In genomic region chr1:233281711-233282581, GRCh38 we compare ENCODE assay signal across 8 cellular contexts. TPM values are rescaled to one million over a fixed set of nuclear protein-coding genes. Genes with fewer than 3 reads are reported as not detected.
A peak's percentile ranks its signal among the peaks of the same experiment; 100 is the strongest.
DNase-seq lines count a peak whose midpoint lies in the region; ATAC-seq lines count a peak whose summit lies in the region.

No MANE protein-coding gene starts in this region.

- peak overlapping the region; percentile 62 to 84 (median 69) for H3K27ac Mint-ChIP-seq in CD4-positive, CD25-positive, alpha-beta regulatory T cell
- peak overlapping the region; percentile 79 for H3K27ac Mint-ChIP-seq in activated T-cell treated with anti-CD3 and anti-CD28 coated beads, Interleukin-2, amount 50 U/mL, for 72 hours

- H3K27ac ChIP-seq in CD4-positive, CD25-positive, alpha-beta regulatory T cell (ENCODE audit: insufficient read depth, low read length, poor library complexity, severe bottlenecking) = no peak overlapping the region

- peak; percentile 66 to 80 for ATAC-seq in CD4-positive, CD25-positive, alpha-beta regulatory T cell (ENCODE audit: low read depth in 2 of 2)
- peak; percentile 85 for ATAC-seq in GM19372 (IDR thresholded peaks at IDR 0.05; ENCODE audit: low read depth, unreplicated experiment)
- ATAC-seq in HG03342 (IDR thresholded peaks at IDR 0.05; ENCODE audit: unreplicated experiment) = peak; percentile 85
- peak; percentile 83 to 86 for ATAC-seq in activated T-cell treated with anti-CD3 and anti-CD28 coated beads, Interleukin-2, amount 50 U/mL, for 72 hours (replicated peaks in 1 of 2)

- peaks cover 19% of the 10 kb centered on the region for H3K4me1 ChIP-seq in CD4-positive, CD25-positive, alpha-beta regulatory T cell (ENCODE audit: control insufficient read depth, insufficient read depth, low read length, poor library complexity, severe bottlenecking)

- peak overlapping the region; percentile 53 for H3K4me3 ChIP-seq in CD4-positive, CD25-positive, alpha-beta regulatory T cell (ENCODE audit: low read depth, low read length)

- peaks cover 16 to 37% (median 19%) of the 10 kb centered on the region in 4 donors for H3K4me1 Mint-ChIP-seq in CD4-positive, CD25-positive, alpha-beta regulatory T cell
- peaks cover 40% of the 10 kb centered on the region for H3K4me1 Mint-ChIP-seq in activated T-cell treated with anti-CD3 and anti-CD28 coated beads, Interleukin-2, amount 50 U/mL, for 72 hours (ENCODE audit: low read depth)

- peak in 2 of 3 donors; percentile 12 to 55 for DNase-seq in CD4-positive, CD25-positive, alpha-beta regulatory T cell
- DNase-seq in activated T-cell treated with anti-CD3 and anti-CD28 coated beads, Interleukin-2, amount 50 U/mL, for 72 hours = peak; percentile 12 to 31
- DNase-seq in smooth muscle cell of the brain vasculature (ENCODE audit: low read depth, low spot score) (peak; percentile 31), NCI-H446 (lab: John Stamatoyannopoulos, UW) (no peak), NCI-H187 treated with DMSO at 0.1 percent for 48 hours (lab: John Stamatoyannopoulos, UW) (no peak), DMS114 treated with DMSO at 0.1 percent for 48 hours (lab: John Stamatoyannopoulos, UW; ENCODE audit: unreplicated experiment) (no peak)

- peaks cover 0 to 1% (median 0%) of the 10 kb centered on the region in 7 donors for H3K9me3 Mint-ChIP-seq in CD4-positive, CD25-positive, alpha-beta regulatory T cell
- peaks cover 0 to 1% of the 10 kb centered on the region in 2 donors for H3K9me3 Mint-ChIP-seq in activated T-cell treated with anti-CD3 and anti-CD28 coated beads, Interleukin-2, amount 50 U/mL, for 72 hours

- peaks cover 6% of the 10 kb centered on the region for H3K36me3 Mint-ChIP-seq in CD4-positive, CD25-positive, alpha-beta regulatory T cell
- H3K36me3 Mint-ChIP-seq in activated T-cell treated with anti-CD3 and anti-CD28 coated beads, Interleukin-2, amount 50 U/mL, for 72 hours (ENCODE audit: insufficient read depth in 2 of 2) = peaks cover 0 to 3% of the 10 kb centered on the region in 2 donors

- no peaks in the 10 kb centered on the region for H3K27me3 ChIP-seq in CD4-positive, CD25-positive, alpha-beta regulatory T cell (ENCODE audit: control insufficient read depth, insufficient read depth, low read length)

- H3K36me3 ChIP-seq in CD4-positive, CD25-positive, alpha-beta regulatory T cell (ENCODE audit: control insufficient read depth, insufficient read depth, low read length) = no peaks in the 10 kb centered on the region

- H3K4me3 Mint-ChIP-seq in CD4-positive, CD25-positive, alpha-beta regulatory T cell = peak overlapping the region; percentile 53 to 71 (median 68)
- H3K4me3 Mint-ChIP-seq in activated T-cell treated with anti-CD3 and anti-CD28 coated beads, Interleukin-2, amount 50 U/mL, for 72 hours = peak overlapping the region; percentile 64 to 75

- no peaks in the 10 kb centered on the region for H3K27me3 Mint-ChIP-seq in CD4-positive, CD25-positive, alpha-beta regulatory T cell
- H3K27me3 Mint-ChIP-seq in activated T-cell treated with anti-CD3 and anti-CD28 coated beads, Interleukin-2, amount 50 U/mL, for 72 hours (ENCODE audit: low read depth) = no peaks in the 10 kb centered on the region

- H3K9me3 ChIP-seq in CD4-positive, CD25-positive, alpha-beta regulatory T cell (ENCODE audit: control insufficient read depth in 2 of 2, low read length in 2 of 2) = no peaks in the 10 kb centered on the region

RNA-seq across cellular contexts. Expression of gene PCNX2, which starts 13.6 kb away (rescaled TPM):
- 42.3 TPM for total RNA-seq in CD4-positive, CD25-positive, alpha-beta regulatory T cell
- polyA plus RNA-seq in CD4-positive, CD25-positive, alpha-beta regulatory T cell = 1 to 10 TPM; 1.6 to 4.2 (median 2.4) TPM
- 10 to 100 TPM; 26.2 to 28.6 TPM for total RNA-seq in activated T-cell treated with anti-CD3 and anti-CD28 coated beads, Interleukin-2, amount 50 U/mL, for 72 hours

RNA-seq across cellular contexts. Expression of gene MAP3K21, which starts 45.6 kb away (rescaled TPM):
- total RNA-seq in CD4-positive, CD25-positive, alpha-beta regulatory T cell = 0.30 TPM
- under 1 TPM in 3 of 4 donors, not detected in 1; 0.13 to 0.24 (median 0.21) TPM for polyA plus RNA-seq in CD4-positive, CD25-positive, alpha-beta regulatory T cell
- total RNA-seq in activated T-cell treated with anti-CD3 and anti-CD28 coated beads, Interleukin-2, amount 50 U/mL, for 72 hours = 1 to 10 TPM; 1.8 to 2.7 TPM

Comparison
In these comparisons a context has a peak if more than half of its experiments do, and no peak if none do; other contexts are left out.
1. DNase-seq: peak in CD4-positive, CD25-positive, alpha-beta regulatory T cell (2 of 3), activated T-cell treated with anti-CD3 and anti-CD28 coated beads, Interleukin-2, amount 50 U/mL, for 72 hours (2 of 2) and smooth muscle cell of the brain vasculature (single experiment); none in NCI-H446 (0 of 2), NCI-H187 treated with DMSO at 0.1 percent for 48 hours (single experiment) and DMS114 treated with DMSO at 0.1 percent for 48 hours (single experiment).
2. Peak in every context shown above with its lines, with median percentiles within 50 percentile points of each other: ATAC-seq.